ENCODE assay signal across 8 cellular contexts in genomic region chr20:10672579-10673127, GRCh38. TPM values are rescaled to one million over a fixed set of nuclear protein-coding genes. Genes with fewer than 3 reads are reported as not detected.
DNase-seq lines count a peak whose midpoint lies in the region; ATAC-seq and FAIRE-seq lines count a peak whose summit lies in the region.

No MANE protein-coding gene starts in this region.

- intact Hi-C loops in activated T-helper 2 cell treated with anti-CD3 and anti-CD28 coated beads, Interferon-gamma antibody, Interleukin-2, Interleukin-4, amounts not matched to agents 10 μg/mL and 5 μg/mL and 100 μg/mL, durations not matched to agents 14 hours and 24 hours and 36 hours (cut with micrococcal nuclease), result loop anchor here (1.0 to 10.0 kb wide), 4 partner anchors 114 to 698 kb away; partner anchors contain the start of gene SNAP25

- no peaks in the 10 kb centered on the region for H3K9me3 ChIP-seq in neuron (ENCODE audit: low read length)

- DNase-seq in stimulated activated CD4-positive, alpha-beta T cell treated with anti-CD3 and anti-CD28 coated beads, Interleukin-12 subunit alpha, Interleukin-12 subunit beta, amount 100 ng/mL, for 48 hours (ENCODE audit: low read depth in 2 of 3, low spot score in 1 of 3), result peak in 2 of 3 donors; percentile 27 to 29
- DNase-seq in stimulated activated CD4-positive, alpha-beta T cell treated with anti-CD3 and anti-CD28 coated beads, Interleukin-12 subunit alpha, Interleukin-12 subunit beta, amount 100 ng/mL, for 4 hours, result no peak
- DNase-seq in NCI-H748 treated with DMSO at 0.1 percent for 48 hours (lab: John Stamatoyannopoulos, UW) (peak; percentile 78), frontal cortex (ENCODE audit: low spot score in 2 of 2) (peak; percentile 27 to 48), activated gamma-delta T cell treated with Interleukin-2 at 50 U/mL for 16 hours (no peak)
- peak; percentile 60 for DNase-seq in activated T-helper 2 cell treated with anti-CD3 and anti-CD28 coated beads, Interferon-gamma antibody, Interleukin-2, Interleukin-4, amounts not matched to agents 10 μg/mL and 5 μg/mL and 100 μg/mL, durations not matched to agents 14 hours and 24 hours and 36 hours (ENCODE audit: low spot score)

- no peak overlapping the region for H2AFZ ChIP-seq in neuron (ENCODE audit: low read depth, low read length)

- no peaks in the 10 kb centered on the region for H3K36me3 Mint-ChIP-seq in activated T-helper 2 cell treated with anti-CD3 and anti-CD28 coated beads, Interferon-gamma antibody, Interleukin-2, Interleukin-4, amounts not matched to agents 10 μg/mL and 5 μg/mL and 100 μg/mL, durations not matched to agents 14 hours and 24 hours and 36 hours (ENCODE audit: low read depth)

- peak overlapping the region; percentile 83 for H3K4me3 Mint-ChIP-seq in activated T-helper 2 cell treated with anti-CD3 and anti-CD28 coated beads, Interferon-gamma antibody, Interleukin-2, Interleukin-4, amounts not matched to agents 10 μg/mL and 5 μg/mL and 100 μg/mL, durations not matched to agents 14 hours and 24 hours and 36 hours (ENCODE audit: low read depth)

- no peaks in the 10 kb centered on the region for H3K27me3 ChIP-seq in neuron (ENCODE audit: insufficient read depth, low read length)

- no peaks in the 10 kb centered on the region for H3K9me3 Mint-ChIP-seq in activated T-helper 2 cell treated with anti-CD3 and anti-CD28 coated beads, Interferon-gamma antibody, Interleukin-2, Interleukin-4, amounts not matched to agents 10 μg/mL and 5 μg/mL and 100 μg/mL, durations not matched to agents 14 hours and 24 hours and 36 hours

- peaks cover 18% of the 10 kb centered on the region for H3K36me3 ChIP-seq in neuron (ENCODE audit: insufficient read depth, low read length)

- FAIRE-seq in frontal cortex (lab: Jason Lieb, UNC), result no peak

- H3K4me1 ChIP-seq in neuron (ENCODE audit: insufficient read depth, low read length), result peaks cover 41% of the 10 kb centered on the region

- peak overlapping the region; percentile 67 for H3K27ac Mint-ChIP-seq in activated T-helper 2 cell treated with anti-CD3 and anti-CD28 coated beads, Interferon-gamma antibody, Interleukin-2, Interleukin-4, amounts not matched to agents 10 μg/mL and 5 μg/mL and 100 μg/mL, durations not matched to agents 14 hours and 24 hours and 36 hours

- ATAC-seq in GM19463 (IDR thresholded peaks at IDR 0.05; ENCODE audit: unreplicated experiment), result no peak

- H3K4me1 Mint-ChIP-seq in activated T-helper 2 cell treated with anti-CD3 and anti-CD28 coated beads, Interferon-gamma antibody, Interleukin-2, Interleukin-4, amounts not matched to agents 10 μg/mL and 5 μg/mL and 100 μg/mL, durations not matched to agents 14 hours and 24 hours and 36 hours (ENCODE audit: low read depth), result peaks cover 30% of the 10 kb centered on the region

- H3K27me3 Mint-ChIP-seq in activated T-helper 2 cell treated with anti-CD3 and anti-CD28 coated beads, Interferon-gamma antibody, Interleukin-2, Interleukin-4, amounts not matched to agents 10 μg/mL and 5 μg/mL and 100 μg/mL, durations not matched to agents 14 hours and 24 hours and 36 hours (ENCODE audit: low read depth), result peaks cover 65% of the 10 kb centered on the region

- peak overlapping the region; percentile 81 for H3K4me3 ChIP-seq in neuron (ENCODE audit: low read length)

RNA-seq across cellular contexts. Expression of gene JAG1, which starts 1.1 kb away (rescaled TPM):
- total RNA-seq in activated T-helper 2 cell treated with anti-CD3 and anti-CD28 coated beads, Interferon-gamma antibody, Interleukin-2, Interleukin-4, amounts not matched to agents 10 μg/mL and 5 μg/mL and 100 μg/mL, durations not matched to agents 14 hours and 24 hours and 36 hours, result 2.8 and 3.1 TPM in 2 replicates
- total RNA-seq in frontal cortex, result 20.0 TPM

Comparison
In these comparisons a context has a peak if more than half of its experiments do, and no peak if none do; other contexts are left out.
1. DNase-seq: peak in stimulated activated CD4-positive, alpha-beta T cell treated with anti-CD3 and anti-CD28 coated beads, Interleukin-12 subunit alpha, Interleukin-12 subunit beta, amount 100 ng/mL, for 48 hours (2 of 3), NCI-H748 treated with DMSO at 0.1 percent for 48 hours (single experiment), activated T-helper 2 cell treated with anti-CD3 and anti-CD28 coated beads, Interferon-gamma antibody, Interleukin-2, Interleukin-4, amounts not matched to agents 10 μg/mL and 5 μg/mL and 100 μg/mL, durations not matched to agents 14 hours and 24 hours and 36 hours (single experiment) and frontal cortex (2 of 2); none in stimulated activated CD4-positive, alpha-beta T cell treated with anti-CD3 and anti-CD28 coated beads, Interleukin-12 subunit alpha, Interleukin-12 subunit beta, amount 100 ng/mL, for 4 hours (single experiment) and activated gamma-delta T cell treated with Interleukin-2 at 50 U/mL for 16 hours (single experiment).